Comparison of ENCODE assay signal across 10 cellular contexts in genomic region chr7:106358103-106358663, GRCh38.
DNase-seq lines count a peak whose midpoint lies in the region; ATAC-seq and TF ChIP-seq lines count a peak whose summit lies in the region.
"Had no signal": no experiment of that assay in that cellular context is flagged by ENCODE, and none has a peak within 500 bp of the region (broad histone marks: within the 10 kb centered on the region; RNA-seq: fewer than 3 reads in every experiment).

No MANE protein-coding gene starts in this region.

- peak overlapping the region; percentile 20 for H3K4me2 ChIP-seq in OCI-LY3 (ENCODE audit: low read length)
- H3K4me2 ChIP-seq in hepatocyte = no peak overlapping the region
- no peak overlapping the region for H3K4me2 ChIP-seq in SK-N-SH

- DNase-seq in hepatocyte (ENCODE audit: low spot score) = peak; percentile 23
- no peak for DNase-seq in CD8-positive, alpha-beta memory T cell
- no peak for DNase-seq in NCI-H2081 treated with DMSO at 0.1 percent for 48 hours (lab: John Stamatoyannopoulos, UW)
- DNase-seq in NCI-H146 (lab: John Stamatoyannopoulos, UW) = no peak
- DNase-seq in SK-N-SH = no peak
- DNase-seq: stomach had no signal

- H3K9me2 ChIP-seq in hepatocyte (replicated peaks; ENCODE audit: insufficient read depth) = no peaks in the 10 kb centered on the region
- no peaks in the 10 kb centered on the region for H3K9me2 ChIP-seq in SK-N-SH

- H2AFZ ChIP-seq in OCI-LY3 (ENCODE audit: low read depth, low read length) (no peak overlapping the region), hepatocyte (no peak overlapping the region), SK-N-SH (ENCODE audit: low read depth) (no peak overlapping the region)

- H4K20me1 ChIP-seq in OCI-LY3 (ENCODE audit: insufficient read depth, low read length) (no peaks in the 10 kb centered on the region), hepatocyte (ENCODE audit: insufficient read depth, poor library complexity, severe bottlenecking) (no peaks in the 10 kb centered on the region), SK-N-SH (ENCODE audit: insufficient read depth) (no peaks in the 10 kb centered on the region)

- H3K27ac Mint-ChIP-seq in CD8-positive, alpha-beta memory T cell = no peak overlapping the region

- no peaks in the 10 kb centered on the region for H3K36me3 ChIP-seq in OCI-LY3 (replicated peaks; ENCODE audit: low read depth, low read length)
- no peaks in the 10 kb centered on the region for H3K36me3 ChIP-seq in hepatocyte (replicated peaks; ENCODE audit: insufficient read depth, low read depth)
- no peaks in the 10 kb centered on the region for H3K36me3 ChIP-seq in CD8-positive, alpha-beta memory T cell (ENCODE audit: insufficient read depth, low read length)
- H3K36me3 ChIP-seq in SK-N-SH (replicated peaks in 1 of 2; ENCODE audit: control insufficient read depth in 1 of 2, insufficient read depth in 2 of 2, low read length in 1 of 2) = no peaks in the 10 kb centered on the region
- H3K36me3 ChIP-seq: stomach had no signal

- H3K36me3 Mint-ChIP-seq in CD8-positive, alpha-beta memory T cell = no peaks in the 10 kb centered on the region

- peaks cover 7% of the 10 kb centered on the region; the same call in 1 of the 2 replicates for H3K27me3 ChIP-seq in OCI-LY3 (ENCODE audit: low read depth, low read length)
- H3K27me3 ChIP-seq in hepatocyte = no peaks in the 10 kb centered on the region
- no peaks in the 10 kb centered on the region for H3K27me3 ChIP-seq in CD8-positive, alpha-beta memory T cell (ENCODE audit: insufficient read depth, low read length, poor library complexity, severe bottlenecking)
- no peaks in the 10 kb centered on the region for H3K27me3 ChIP-seq in SK-N-SH (ENCODE audit: insufficient read depth)
- H3K27me3 ChIP-seq: stomach had no signal

- TF ChIP-seq RAD21 in SK-N-SH (IDR thresholded peaks at IDR 0.05; ENCODE audit: low read length) = no peak

- ATAC-seq in GM18502 (IDR thresholded peaks at IDR 0.05; ENCODE audit: poor library complexity, unreplicated experiment) (peak; percentile 63), GM21737 (IDR thresholded peaks at IDR 0.05; ENCODE audit: unreplicated experiment) (peak; percentile 72)

- no peak overlapping the region for H3K4me3 ChIP-seq in OCI-LY3 (ENCODE audit: low read length)
- no peak overlapping the region for H3K4me3 ChIP-seq in hepatocyte
- H3K4me3 ChIP-seq in CD8-positive, alpha-beta memory T cell (ENCODE audit: low read length) = no peak overlapping the region
- H3K4me3 ChIP-seq in SK-N-SH (ENCODE audit: low read depth in 2 of 2, low read length in 1 of 2) = no peak overlapping the region
- H3K4me3 ChIP-seq: stomach had no signal

- H3F3A ChIP-seq in SK-N-SH (replicated peaks; ENCODE audit: insufficient read depth) = no peaks in the 10 kb centered on the region

- TF ChIP-seq CTCF in OCI-LY3 (IDR thresholded peaks at IDR 0.05; ENCODE audit: low read depth, low read length) = no peak
- no peak for TF ChIP-seq CTCF in hepatocyte (IDR thresholded peaks at IDR 0.05; ENCODE audit: poor library complexity)
- no peak for TF ChIP-seq CTCF in SK-N-SH (IDR thresholded peaks at IDR 0.05)

- H3K9ac ChIP-seq in OCI-LY3 (ENCODE audit: low read length) (no peak overlapping the region), SK-N-SH (no peak overlapping the region)

- no peak overlapping the region for H3K27ac ChIP-seq in OCI-LY3 (ENCODE audit: low read length)
- peak overlapping the region; percentile 53 for H3K27ac ChIP-seq in hepatocyte
- no peak overlapping the region for H3K27ac ChIP-seq in CD8-positive, alpha-beta memory T cell (ENCODE audit: low read depth, low read length)
- H3K27ac ChIP-seq in SK-N-SH (ENCODE audit: low read depth in 2 of 2, low read length in 1 of 2) = no peak overlapping the region

- 61% methylated on average over 2 of the region's 2 CpGs for WGBS in hepatocyte (ENCODE audit: low lambda C conversion rate, missing lambda C conversion rate)
- 66% methylated on average over 2 of the region's 2 CpGs for WGBS in SK-N-SH (ENCODE audit: low lambda C conversion rate)

- CTCF ChIA-PET in CD8-positive, alpha-beta memory T cell (lab: Charles Lee) = no interaction called here
- CTCF ChIA-PET in SK-N-SH (lab: Yijun Ruan, JAX) = interaction anchor here (1.2 to 2.1 kb wide), 2 partner anchors 17 to 104 kb away, joined by 3 to 7 read pairs; no protein-coding TSS in a partner anchor

- H3K79me2 ChIP-seq in OCI-LY3 (ENCODE audit: low read length) (no peaks in the 10 kb centered on the region), hepatocyte (no peaks in the 10 kb centered on the region), SK-N-SH (ENCODE audit: insufficient read depth) (no peaks in the 10 kb centered on the region)

- TF ChIP-seq EP300 in SK-N-SH (IDR thresholded peaks at IDR 0.05; ENCODE audit: borderline replicate concordance in 1 of 2, low read depth in 1 of 2, low read length in 1 of 2) = no peak

- peaks cover 12 to 44% of the 10 kb centered on the region in 2 donors for H3K27me3 Mint-ChIP-seq in CD8-positive, alpha-beta memory T cell

- H3K9me3 ChIP-seq in OCI-LY3 (ENCODE audit: insufficient read depth, low read length) (0 out of 2 replicates have a peak, but pooled peaks cover 5% of the 10 kb centered on the region), hepatocyte (ENCODE audit: low read depth) (no peaks in the 10 kb centered on the region), SK-N-SH (no peaks in the 10 kb centered on the region)
- no peaks in the 10 kb centered on the region for H3K9me3 ChIP-seq in CD8-positive, alpha-beta memory T cell (ENCODE audit: low read length)
- H3K9me3 ChIP-seq: stomach had no signal

- no peaks in the 10 kb centered on the region for H3K4me1 Mint-ChIP-seq in CD8-positive, alpha-beta memory T cell
- H3K4me1 Mint-ChIP-seq: central memory CD8-positive, alpha-beta T cell had no signal

- peaks cover 0 to 4% (median 0%) of the 10 kb centered on the region in 5 donors for H3K9me3 Mint-ChIP-seq in CD8-positive, alpha-beta memory T cell
- H3K9me3 Mint-ChIP-seq: central memory CD8-positive, alpha-beta T cell had no signal

- POLR2A ChIA-PET in CD8-positive, alpha-beta memory T cell (lab: Charles Lee) = no interaction called here
- POLR2A ChIA-PET in SK-N-SH (lab: Yijun Ruan, JAX) = no interaction called here

- peaks cover 16% of the 10 kb centered on the region for H3K4me1 ChIP-seq in OCI-LY3 (ENCODE audit: low read length)
- peaks cover 12% of the 10 kb centered on the region for H3K4me1 ChIP-seq in hepatocyte (ENCODE audit: insufficient read depth)
- H3K4me1 ChIP-seq in CD8-positive, alpha-beta memory T cell (ENCODE audit: insufficient read depth, low read length) = no peaks in the 10 kb centered on the region
- H3K4me1 ChIP-seq in SK-N-SH (ENCODE audit: control insufficient read depth in 1 of 2, insufficient read depth in 2 of 2, low read depth in 1 of 2, low read length in 1 of 2) = no peaks in the 10 kb centered on the region
- H3K4me1 ChIP-seq: stomach had no signal

- H3K4me3 Mint-ChIP-seq in CD8-positive, alpha-beta memory T cell = no peak overlapping the region
- H3K4me3 Mint-ChIP-seq: central memory CD8-positive, alpha-beta T cell had no signal

TF ChIP-seq in SK-N-SH, 30 proteins besides CTCF, POLR2A, EP300 and RAD21:
- TF ChIP-seq FOXJ3 (CRISPR knock-in tag; IDR thresholded peaks at IDR 0.05) = no peak
- TF ChIP-seq TCF12 (IDR thresholded peaks at IDR 0.05) = no peak
- no peak for TF ChIP-seq USF2 (IDR thresholded peaks at IDR 0.05; ENCODE audit: borderline replicate concordance, low read depth, low read length)
- no peak for TF ChIP-seq POLR2AphosphoS5 (IDR thresholded peaks at IDR 0.05; ENCODE audit: low read depth, low read length)
- TF ChIP-seq GABPA (IDR thresholded peaks at IDR 0.05; ENCODE audit: low read depth) = no peak
- TF ChIP-seq MEF2A (IDR thresholded peaks at IDR 0.05; ENCODE audit: borderline replicate concordance, low read depth) = no peak
- TF ChIP-seq MXI1 (IDR thresholded peaks at IDR 0.05; ENCODE audit: low read depth, low read length) = no peak
- no peak for TF ChIP-seq JUND (IDR thresholded peaks at IDR 0.05)
- no peak for TF ChIP-seq TEAD4 (IDR thresholded peaks at IDR 0.05; ENCODE audit: borderline replicate concordance, insufficient read depth)
- TF ChIP-seq RFX5 (IDR thresholded peaks at IDR 0.05; ENCODE audit: low read length) = no peak
- no peak for TF ChIP-seq RCOR1 (IDR thresholded peaks at IDR 0.05; ENCODE audit: low read length)
- no peak for TF ChIP-seq YY1 (IDR thresholded peaks at IDR 0.05; ENCODE audit: low read depth)
- no peak for TF ChIP-seq PBX3 (IDR thresholded peaks at IDR 0.05)
- no peak for TF ChIP-seq NRF1 (IDR thresholded peaks at IDR 0.05; ENCODE audit: low read depth, low read length)
